In genomic region chr19:39951065-39951650, GRCh38 we compare ENCODE assay signal across 15 cellular contexts. TPM values are rescaled to one million over a fixed set of nuclear protein-coding genes. Genes with fewer than 3 reads are reported as not detected.
DNase-seq lines count a peak whose midpoint lies in the region; ATAC-seq lines count a peak whose summit lies in the region.
"Had no signal": no experiment of that assay in that cellular context is flagged by ENCODE, and none has a peak within 500 bp of the region (broad histone marks: within the 10 kb centered on the region; RNA-seq: fewer than 3 reads in every experiment).

No MANE protein-coding gene starts in this region.

- H3K4me3 Mint-ChIP-seq in T-helper 2 cell treated with Interferon-gamma antibody and Interleukin-4, amounts not matched to agents 5 μg/mL and 100 μg/mL, for 36 hours = no peak overlapping the region
- H3K4me3 Mint-ChIP-seq in stimulated activated effector memory CD8-positive, alpha-beta T cell treated with anti-CD3 and anti-CD28 coated beads, Interleukin-12 subunit alpha, Interleukin-12 subunit beta, amount 100 ng/mL, for 72 hours = peak overlapping the region; percentile 44

- DNase-seq in T-helper 2 cell treated with Interferon-gamma antibody and Interleukin-4, amounts not matched to agents 5 μg/mL and 100 μg/mL, for 36 hours (ENCODE audit: low spot score) = no peak
- no peak for DNase-seq in T-helper 2 cell
- no peak for DNase-seq in SK-N-MC (ENCODE audit: low read depth, low spot score)
- DNase-seq in caudate nucleus (lab: John Stamatoyannopoulos, UW) = no peak
- DNase-seq in stimulated activated effector memory CD8-positive, alpha-beta T cell treated with anti-CD3 and anti-CD28 coated beads, Interleukin-12 subunit alpha, Interleukin-12 subunit beta, amount 100 ng/mL, for 72 hours (ENCODE audit: low spot score in 2 of 2) = no peak
- no peak for DNase-seq in NCI-H2029 (lab: John Stamatoyannopoulos, UW)
- no peak for DNase-seq in GM23248
- DNase-seq: 8988T, colonic mucosa, NCI-H1694 treated with DMSO at 0.1 percent for 48 hours had no signal

- peaks cover 6% of the 10 kb centered on the region; the same call in 1 of the 2 replicates for H3F3A ChIP-seq in GM23248 (ENCODE audit: insufficient read depth)

- H3K79me2 ChIP-seq in GM23248 (ENCODE audit: insufficient read depth) = no peaks in the 10 kb centered on the region

- H3K4me1 ChIP-seq in GM23248 (ENCODE audit: insufficient read depth) = peaks cover 6% of the 10 kb centered on the region; the same call in 1 of the 2 replicates
- H3K4me1 ChIP-seq: colonic mucosa, right atrium auricular region, SJSA1 had no signal

- peaks cover 12% of the 10 kb centered on the region for H3K36me3 Mint-ChIP-seq in T-helper 2 cell treated with Interferon-gamma antibody and Interleukin-4, amounts not matched to agents 5 μg/mL and 100 μg/mL, for 36 hours (ENCODE audit: low read depth)
- no peaks in the 10 kb centered on the region for H3K36me3 Mint-ChIP-seq in stimulated activated effector memory CD8-positive, alpha-beta T cell treated with anti-CD3 and anti-CD28 coated beads, Interleukin-12 subunit alpha, Interleukin-12 subunit beta, amount 100 ng/mL, for 72 hours

- H3K4me2 ChIP-seq in GM23248 (ENCODE audit: unreplicated experiment) = no peak overlapping the region

- no peak overlapping the region for H3K9ac ChIP-seq in SK-N-MC (ENCODE audit: insufficient read length)
- H3K9ac ChIP-seq in GM23248 = no peak overlapping the region

- peaks cover 9% of the 10 kb centered on the region for H3K9me3 Mint-ChIP-seq in T-helper 2 cell treated with Interferon-gamma antibody and Interleukin-4, amounts not matched to agents 5 μg/mL and 100 μg/mL, for 36 hours
- H3K9me3 Mint-ChIP-seq in stimulated activated effector memory CD8-positive, alpha-beta T cell treated with anti-CD3 and anti-CD28 coated beads, Interleukin-12 subunit alpha, Interleukin-12 subunit beta, amount 100 ng/mL, for 72 hours = no peaks in the 10 kb centered on the region

- peak overlapping the region; percentile 62 for H3K27ac Mint-ChIP-seq in T-helper 2 cell treated with Interferon-gamma antibody and Interleukin-4, amounts not matched to agents 5 μg/mL and 100 μg/mL, for 36 hours
- peak overlapping the region; percentile 82 for H3K27ac Mint-ChIP-seq in stimulated activated effector memory CD8-positive, alpha-beta T cell treated with anti-CD3 and anti-CD28 coated beads, Interleukin-12 subunit alpha, Interleukin-12 subunit beta, amount 100 ng/mL, for 72 hours

- H2AFZ ChIP-seq in GM23248 = no peak overlapping the region

- no peaks in the 10 kb centered on the region for H3K9me2 ChIP-seq in GM23248 (ENCODE audit: insufficient read depth)

- no peaks in the 10 kb centered on the region for H3K27me3 Mint-ChIP-seq in T-helper 2 cell treated with Interferon-gamma antibody and Interleukin-4, amounts not matched to agents 5 μg/mL and 100 μg/mL, for 36 hours (ENCODE audit: low read depth)

- ATAC-seq in stimulated activated effector memory CD8-positive, alpha-beta T cell treated with anti-CD3 and anti-CD28 coated beads, Interleukin-12 subunit alpha, Interleukin-12 subunit beta, amount 100 ng/mL, for 72 hours = no peak
- no peak for ATAC-seq in HG02610 (IDR thresholded peaks at IDR 0.05; ENCODE audit: unreplicated experiment)
- ATAC-seq: GM12878 had no signal

- 63 to 66% methylated on average over 2 of the region's 2 CpGs for WGBS in GM23248 (ENCODE audit: low coverage in 1 of 2, low lambda C conversion rate in 2 of 2, missing lambda C conversion rate in 2 of 2), 2 experiments

- H4K20me1 ChIP-seq in GM23248 (ENCODE audit: insufficient read depth) = no peaks in the 10 kb centered on the region

- H3K36me3 ChIP-seq in SK-N-MC (ENCODE audit: insufficient read depth, low read length) = no peaks in the 10 kb centered on the region
- H3K36me3 ChIP-seq in GM23248 (ENCODE audit: low read depth) = no peaks in the 10 kb centered on the region
- H3K36me3 ChIP-seq: colonic mucosa, right atrium auricular region, SJSA1, tibial nerve had no signal

- H3K4me1 Mint-ChIP-seq in T-helper 2 cell treated with Interferon-gamma antibody and Interleukin-4, amounts not matched to agents 5 μg/mL and 100 μg/mL, for 36 hours (ENCODE audit: low read depth) = peaks cover 45% of the 10 kb centered on the region
- H3K4me1 Mint-ChIP-seq in stimulated activated effector memory CD8-positive, alpha-beta T cell treated with anti-CD3 and anti-CD28 coated beads, Interleukin-12 subunit alpha, Interleukin-12 subunit beta, amount 100 ng/mL, for 72 hours = peaks cover 51% of the 10 kb centered on the region

- H3K27ac ChIP-seq in SK-N-MC = 0 out of 2 replicates have a peak overlapping the region, but pooled peaks have one; percentile 2
- H3K27ac ChIP-seq in caudate nucleus (ENCODE audit: low read depth, low read length) = peak overlapping the region; percentile 70
- no peak overlapping the region for H3K27ac ChIP-seq in GM23248
- H3K27ac ChIP-seq: colonic mucosa, right atrium auricular region, SJSA1, tibial nerve had no signal

- H3K9me3 ChIP-seq in SK-N-MC (ENCODE audit: low read depth, low read length) = no peaks in the 10 kb centered on the region
- H3K9me3 ChIP-seq in GM23248 (ENCODE audit: low read depth) = no peaks in the 10 kb centered on the region
- H3K9me3 ChIP-seq: colonic mucosa, right atrium auricular region, SJSA1, tibial nerve had no signal

- in situ Hi-C loops in GM23248 (cut with MboI) = no loop called here

- no peaks in the 10 kb centered on the region for H3K27me3 ChIP-seq in GM23248 (replicated peaks; ENCODE audit: insufficient read depth)
- H3K27me3 ChIP-seq: colonic mucosa, right atrium auricular region, SJSA1, tibial nerve had no signal

- no peak overlapping the region for H3K4me3 ChIP-seq in SK-N-MC
- H3K4me3 ChIP-seq in GM23248 = no peak overlapping the region
- H3K4me3 ChIP-seq: colonic mucosa, GM12878, right atrium auricular region, SJSA1, tibial nerve had no signal

RNA-seq across cellular contexts. Expression of gene FCGBP, which starts 16.7 kb away (rescaled TPM):
- total RNA-seq in GM23248 (2014; rRNA removed; shearing (Covaris generic)) = not detected in 2 replicates
- polyA plus RNA-seq in GM23248 (2016; fragmentation: Nextera tagmentation; extraction: Ambion mirVana) = not detected in 2 replicates

RNA-seq across cellular contexts. Expression of gene PSMC4, which starts 19.8 kb away (rescaled TPM):
- 94.8 and 137 TPM in 2 replicates for total RNA-seq in GM23248 (2014; rRNA removed; shearing (Covaris generic))
- polyA plus RNA-seq in GM23248 (2016; fragmentation: Nextera tagmentation; extraction: Ambion mirVana) = 112 and 113 TPM in 2 replicates

RNA-seq across cellular contexts. Expression of gene ZNF546, which starts 45.7 kb away (rescaled TPM):
- 1.4 and 6.1 TPM in 2 replicates for total RNA-seq in GM23248 (2014; rRNA removed; shearing (Covaris generic))
- 1.2 and 2.1 TPM in 2 replicates for polyA plus RNA-seq in GM23248 (2016; fragmentation: Nextera tagmentation; extraction: Ambion mirVana)
